1 cellular context compared by ENCODE assay signal in genomic region chr12:120680165-120680738, GRCh38.
TF ChIP-seq lines count a peak whose summit lies in the region.

No MANE protein-coding gene starts in this region.

TF ChIP-seq in WTC11, 78 proteins besides CTCF, POLR2A, EP300 and RAD21 (continued from another document):
- no peak for TF ChIP-seq ZNF512 (CRISPR knock-in tag; IDR thresholded peaks at IDR 0.05; ENCODE audit: borderline replicate concordance)
- TF ChIP-seq ERG (CRISPR knock-in tag; IDR thresholded peaks at IDR 0.05), result no peak
- no peak for TF ChIP-seq ZNF138 (CRISPR knock-in tag; conservative IDR thresholded peaks at IDR 0.05)
- no peak for TF ChIP-seq SP1 (CRISPR knock-in tag; conservative IDR thresholded peaks at IDR 0.05)
TF ChIP-seq in WTC11: peak in this region for 0.
